In the genomic region with DNA sequence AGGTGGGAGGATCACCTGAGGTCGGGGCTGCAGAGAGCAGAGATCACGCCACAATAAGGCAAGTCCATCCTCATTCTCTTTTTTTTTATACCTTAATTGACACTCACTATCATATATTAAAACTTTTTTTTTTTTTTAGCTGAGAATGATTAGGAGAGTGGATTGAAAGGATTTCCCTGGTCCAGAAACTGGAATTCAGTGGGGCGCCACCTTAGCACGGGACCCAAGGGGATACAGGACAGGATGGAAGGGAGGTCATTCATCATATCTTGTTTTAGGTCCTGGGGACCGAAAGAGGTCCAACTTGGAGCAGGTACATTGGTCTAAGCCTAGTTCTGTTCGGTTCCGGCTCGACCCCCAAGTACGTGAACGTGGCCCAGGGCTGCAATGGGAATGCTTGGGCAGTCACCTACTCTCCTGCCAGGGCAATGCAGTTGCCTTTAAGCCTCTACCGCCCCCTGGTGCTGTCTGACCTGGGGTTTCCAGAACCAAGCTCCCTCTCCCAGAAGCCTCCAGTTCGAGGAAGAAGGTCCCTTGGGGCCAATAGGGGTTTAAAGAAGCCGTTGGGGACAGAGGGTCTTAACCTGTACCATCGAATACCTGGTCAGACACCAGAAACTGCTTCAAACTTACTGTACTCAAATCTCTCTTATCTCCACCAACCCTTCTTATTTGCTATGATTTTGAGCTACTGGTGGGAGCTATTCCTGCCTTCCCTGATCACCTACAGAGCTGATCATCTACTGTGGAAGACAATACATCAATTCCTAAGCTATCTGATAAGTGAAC, we compare ENCODE assay signal across 1 cellular context.
TF ChIP-seq lines count a peak whose summit lies in the region.

No MANE protein-coding gene starts in this region.

TF ChIP-seq in SK-N-SH treated with all-trans-retinoic acid at 6 μM for 48 hours, 23 proteins besides CTCF, POLR2A, EP300 and RAD21 (continued from another document):
- no peak for TF ChIP-seq SNAI2 (CRISPR knock-in tag; IDR thresholded peaks at IDR 0.05)
- no peak for TF ChIP-seq RARB (CRISPR knock-in tag; IDR thresholded peaks at IDR 0.05)
- no peak for TF ChIP-seq ISL1 (CRISPR knock-in tag; IDR thresholded peaks at IDR 0.05)
- no peak for TF ChIP-seq GLIS3 (CRISPR knock-in tag; IDR thresholded peaks at IDR 0.05)
- TF ChIP-seq ZFP30 (CRISPR knock-in tag; IDR thresholded peaks at IDR 0.05): no peak
- no peak for TF ChIP-seq ZNF70 (CRISPR knock-in tag; IDR thresholded peaks at IDR 0.05)
- TF ChIP-seq TOX (CRISPR knock-in tag; IDR thresholded peaks at IDR 0.05; ENCODE audit: borderline replicate concordance): no peak
- no peak for TF ChIP-seq ZNF8 (CRISPR knock-in tag; IDR thresholded peaks at IDR 0.05)
- no peak for TF ChIP-seq ESRRG (CRISPR knock-in tag; IDR thresholded peaks at IDR 0.05)
- TF ChIP-seq OSR1 (CRISPR knock-in tag; IDR thresholded peaks at IDR 0.05): no peak
- TF ChIP-seq CREB5 (CRISPR knock-in tag; IDR thresholded peaks at IDR 0.05; ENCODE audit: low read depth): no peak
- TF ChIP-seq CSDC2 (CRISPR knock-in tag; IDR thresholded peaks at IDR 0.05): no peak
- TF ChIP-seq, protein P1, sequence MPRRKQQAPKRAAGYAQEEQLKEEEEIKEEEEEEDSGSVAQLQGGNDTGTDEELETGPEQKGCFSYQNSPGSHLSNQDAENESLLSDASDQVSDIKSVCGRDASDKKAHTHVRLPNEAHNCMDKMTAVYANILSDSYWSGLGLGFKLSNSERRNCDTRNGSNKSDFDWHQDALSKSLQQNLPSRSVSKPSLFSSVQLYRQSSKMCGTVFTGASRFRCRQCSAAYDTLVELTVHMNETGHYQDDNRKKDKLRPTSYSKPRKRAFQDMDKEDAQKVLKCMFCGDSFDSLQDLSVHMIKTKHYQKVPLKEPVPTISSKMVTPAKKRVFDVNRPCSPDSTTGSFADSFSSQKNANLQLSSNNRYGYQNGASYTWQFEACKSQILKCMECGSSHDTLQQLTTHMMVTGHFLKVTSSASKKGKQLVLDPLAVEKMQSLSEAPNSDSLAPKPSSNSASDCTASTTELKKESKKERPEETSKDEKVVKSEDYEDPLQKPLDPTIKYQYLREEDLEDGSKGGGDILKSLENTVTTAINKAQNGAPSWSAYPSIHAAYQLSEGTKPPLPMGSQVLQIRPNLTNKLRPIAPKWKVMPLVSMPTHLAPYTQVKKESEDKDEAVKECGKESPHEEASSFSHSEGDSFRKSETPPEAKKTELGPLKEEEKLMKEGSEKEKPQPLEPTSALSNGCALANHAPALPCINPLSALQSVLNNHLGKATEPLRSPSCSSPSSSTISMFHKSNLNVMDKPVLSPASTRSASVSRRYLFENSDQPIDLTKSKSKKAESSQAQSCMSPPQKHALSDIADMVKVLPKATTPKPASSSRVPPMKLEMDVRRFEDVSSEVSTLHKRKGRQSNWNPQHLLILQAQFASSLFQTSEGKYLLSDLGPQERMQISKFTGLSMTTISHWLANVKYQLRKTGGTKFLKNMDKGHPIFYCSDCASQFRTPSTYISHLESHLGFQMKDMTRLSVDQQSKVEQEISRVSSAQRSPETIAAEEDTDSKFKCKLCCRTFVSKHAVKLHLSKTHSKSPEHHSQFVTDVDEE (CRISPR knock-in tag; IDR thresholded peaks at IDR 0.05): no peak
